20 cellular contexts compared by ENCODE assay signal in the genomic region with DNA sequence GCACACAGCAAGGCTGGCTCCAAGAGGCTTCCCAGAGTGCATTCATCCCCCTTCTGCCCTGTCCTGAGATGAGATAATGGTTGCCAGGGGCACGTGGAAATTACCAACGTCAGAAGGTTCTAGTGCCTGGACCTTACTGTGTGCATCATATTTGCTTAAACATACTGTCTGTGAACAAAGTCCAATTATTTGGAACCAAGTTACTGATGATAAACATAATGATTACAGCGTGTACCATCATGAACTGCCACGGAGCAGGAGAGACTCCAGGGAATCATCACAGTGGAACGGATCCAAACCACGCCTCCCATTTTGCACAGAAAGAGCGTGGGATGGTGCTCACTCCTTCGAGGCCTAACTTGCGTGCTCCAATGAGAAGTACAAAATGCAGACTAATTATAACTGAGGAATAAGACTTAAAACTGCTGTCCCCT.
DNase-seq lines count a peak whose midpoint lies in the region; ATAC-seq, FAIRE-seq and TF ChIP-seq lines count a peak whose summit lies in the region.
"Had no signal": no experiment of that assay in that cellular context is flagged by ENCODE, and none has a peak within 500 bp of the region (broad histone marks: within the 10 kb centered on the region; RNA-seq: fewer than 3 reads in every experiment).

No MANE protein-coding gene starts in this region.

- no peak overlapping the region for H3K4me3 ChIP-seq in colonic mucosa
- H3K4me3 ChIP-seq in small intestine (ENCODE audit: low read depth in 1 of 2, low read length in 2 of 2), result no peak overlapping the region

- H3K27me3 ChIP-seq in colonic mucosa, result no peaks in the 10 kb centered on the region
- H3K27me3 ChIP-seq in small intestine (ENCODE audit: control insufficient read depth in 2 of 2, insufficient read depth in 2 of 2, low read length in 2 of 2), result no peaks in the 10 kb centered on the region

- TF ChIP-seq CTCF in colonic mucosa (IDR thresholded peaks at IDR 0.05), result no peak

- no peaks in the 10 kb centered on the region for H3K9me3 ChIP-seq in colonic mucosa
- no peaks in the 10 kb centered on the region for H3K9me3 ChIP-seq in small intestine (ENCODE audit: control insufficient read depth, low read depth)

- ATAC-seq in left colon, result peak; percentile 40
- no peak for ATAC-seq in HG02970 (IDR thresholded peaks at IDR 0.05; ENCODE audit: low FRiP score, unreplicated experiment)

- intact Hi-C loops in colonic mucosa (cut with DNase I) (no loop called here), left colon (cut with DNase I, micrococcal nuclease) (no loop called here)

- FAIRE-seq in small intestine (lab: Jason Lieb, UNC), result no peak
- FAIRE-seq: A204.1, bronchial epithelial cell, H54 had no signal

- no peaks in the 10 kb centered on the region for H3K4me1 ChIP-seq in colonic mucosa
- H3K4me1 ChIP-seq in small intestine (ENCODE audit: control insufficient read depth in 2 of 2, insufficient read depth in 1 of 2, low read depth in 1 of 2, low read length in 1 of 2), result no peaks in the 10 kb centered on the region
- H3K4me1 ChIP-seq: parathyroid adenoma had no signal

- H3K36me3 ChIP-seq in colonic mucosa (no peaks in the 10 kb centered on the region), small intestine (ENCODE audit: control insufficient read depth in 2 of 2, insufficient read depth in 2 of 2, low read length in 2 of 2) (no peaks in the 10 kb centered on the region)

- DNase-seq in NCI-H1436 (lab: John Stamatoyannopoulos, UW), result peak; percentile 19
- DNase-seq in NCI-H1436 treated with DMSO at 0.1 percent for 48 hours (lab: John Stamatoyannopoulos, UW), result no peak
- DNase-seq in colonic mucosa, result peak; percentile 23
- DNase-seq in left colon, result peak; percentile 32 to 51
- peak; percentile 32 for DNase-seq in small intestine
- no peak for DNase-seq in NCI-H146 treated with DMSO at 0.1 percent for 48 hours (lab: John Stamatoyannopoulos, UW; ENCODE audit: unreplicated experiment)
- no peak for DNase-seq in DMS53 (lab: John Stamatoyannopoulos, UW)
- DNase-seq: activated CD4-positive, alpha-beta memory T cell treated with anti-CD3 and anti-CD28 coated beads for 36 hours; activated naive CD8-positive, alpha-beta T cell treated with anti-CD3 and anti-CD28 coated beads for 36 hours; DMS79 treated with DMSO at 0.1 percent for 48 hours; KG1; NCI-H1105 treated with DMSO at 0.1 percent for 48 hours; NCI-H226; SIG-M5; stimulated activated naive CD4-positive, alpha-beta T cell had no signal

- WGBS in small intestine, 3 donors, result 41 to 56% (median 54%) methylated on average over 9 of the region's 9 CpGs

- H3K27ac ChIP-seq in colonic mucosa, result no peak overlapping the region
- H3K27ac ChIP-seq in small intestine (ENCODE audit: low read depth in 1 of 2, low read length in 1 of 2), result peak overlapping the region in 1 of 2 donors; percentile 17
- H3K27ac ChIP-seq: parathyroid adenoma had no signal

- H3K9ac ChIP-seq in colonic mucosa (ENCODE audit: low read depth in 2 of 2, low read length in 2 of 2), result no peak overlapping the region
- H3K9ac ChIP-seq: parathyroid adenoma had no signal

Comparison
In these comparisons a context has a peak if more than half of its experiments do, and no peak if none do; other contexts are left out.
1. DNase-seq: peak in NCI-H1436 (single experiment), colonic mucosa (single experiment), left colon (2 of 2) and small intestine (single experiment); none in NCI-H1436 treated with DMSO at 0.1 percent for 48 hours (single experiment), NCI-H146 treated with DMSO at 0.1 percent for 48 hours (single experiment) and DMS53 (single experiment).